Comparison of ENCODE assay signal across 22 cellular contexts in the genomic region with DNA sequence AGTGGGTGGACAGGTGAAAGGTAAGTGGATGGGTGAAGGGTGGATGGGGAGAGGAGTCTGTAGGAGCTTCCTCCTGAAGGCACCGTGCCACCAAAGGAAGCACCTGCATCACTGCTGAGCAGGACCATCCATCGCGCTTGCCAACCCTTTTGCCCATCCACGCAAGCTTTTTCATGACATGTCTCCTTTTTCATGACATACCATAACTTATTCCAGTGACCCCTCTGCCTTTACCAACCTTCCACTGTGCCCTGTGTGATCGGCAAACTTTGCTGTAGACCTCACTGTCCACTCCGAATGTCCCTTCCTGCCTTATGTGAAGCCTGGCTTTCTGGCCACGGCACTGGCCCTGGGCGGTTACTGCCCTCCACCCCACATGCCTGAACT. TPM values are rescaled to one million over a fixed set of nuclear protein-coding genes. Genes with fewer than 3 reads are reported as not detected.
"Had no signal": no experiment of that assay in that cellular context is flagged by ENCODE, and none has a peak within 500 bp of the region (broad histone marks: within the 10 kb centered on the region; RNA-seq: fewer than 3 reads in every experiment).

No MANE protein-coding gene starts in this region.

- ATAC-seq: activated T-cell treated with anti-CD3 and anti-CD28 coated beads, Interleukin-2, amount 50 U/mL, for 4 hours; left colon had no signal

- H3K4me3 ChIP-seq: adrenal gland, cardiac muscle cell, heart left ventricle, lung, neural progenitor cell, spleen, thoracic aorta had no signal

- H2AFZ ChIP-seq: neural progenitor cell had no signal

- H3K27me3 ChIP-seq: adrenal gland, cardiac muscle cell, neural progenitor cell had no signal

- H3K4me2 ChIP-seq: neural progenitor cell had no signal

- H3K36me3 ChIP-seq: adrenal gland, cardiac muscle cell, heart left ventricle, neural progenitor cell, spleen, thoracic aorta had no signal

- H3K9me3 ChIP-seq: adrenal gland, heart left ventricle, spleen, thoracic aorta had no signal

- H3K27ac ChIP-seq: cardiac muscle cell, heart left ventricle, neural progenitor cell, spleen, thoracic aorta had no signal

- FAIRE-seq: islet of Langerhans had no signal

- H3K9ac ChIP-seq: neural progenitor cell had no signal

- H3K4me1 ChIP-seq: adrenal gland, neural progenitor cell had no signal

- DNase-seq: activated B cell treated with CpG ODN at 0.5 μM for 24 hours; activated CD4-positive, alpha-beta T cell treated with anti-CD3 and anti-CD28 coated beads, Interleukin-2, amount 50 U/mL, for 1 hour; activated naive CD4-positive, alpha-beta T cell; activated T-cell treated with anti-CD3 and anti-CD28 coated beads, Interleukin-2, amount 50 U/mL, for 4 hours; naive B cell; retina; stimulated activated CD4-positive, alpha-beta T cell treated with anti-CD3 and anti-CD28 coated beads, Interleukin-4, amount 100 ng/mL, for 1 hour; stimulated activated naive CD4-positive, alpha-beta T cell treated with Interleukin-2 at 50 U/mL for 16 hours had no signal

RNA-seq across cellular contexts. Expression of a gene that starts 13.4 kb away (rescaled TPM):
- total RNA-seq: activated B cell treated with CpG ODN at 0.5 μM for 24 hours, osteoblast had no signal

RNA-seq across cellular contexts. Expression of a gene that starts 44.7 kb away (rescaled TPM):
- total RNA-seq: activated B cell treated with CpG ODN at 0.5 μM for 24 hours; activated T-helper 2 cell treated with anti-CD3 and anti-CD28 coated beads, Interferon-gamma antibody, Interleukin-2, Interleukin-4, amounts not matched to agents 10 μg/mL and 5 μg/mL and 100 μg/mL, durations not matched to agents 14 hours and 24 hours and 36 hours; cardiac muscle cell; epithelial cell of proximal tubule; fibroblast of villous mesenchyme; left colon; osteoblast; progenitor cell of endocrine pancreas; thoracic aorta had no signal
